Comparison of ENCODE assay signal across 30 cellular contexts in the genomic region with DNA sequence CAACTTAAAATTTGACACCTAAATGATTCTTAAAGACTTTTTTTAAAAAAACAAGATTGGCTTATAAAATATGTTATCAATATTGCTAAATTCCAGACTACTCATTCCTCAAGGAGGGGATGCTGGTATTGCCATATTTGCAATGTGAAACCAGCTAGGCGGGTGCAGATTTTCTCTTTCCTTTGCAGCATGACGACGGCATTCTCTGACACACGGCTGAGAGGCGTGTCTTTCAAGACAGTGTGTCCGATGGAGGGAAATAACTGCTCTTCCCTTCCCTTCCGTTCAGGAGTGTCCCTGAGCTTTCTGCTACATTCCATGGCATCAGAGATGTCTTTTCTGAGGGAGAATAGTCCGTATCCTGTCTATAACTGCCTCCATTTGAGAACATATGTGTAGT. TPM values are rescaled to one million over a fixed set of nuclear protein-coding genes. Genes with fewer than 3 reads are reported as not detected.
DNase-seq lines count a peak whose midpoint lies in the region; FAIRE-seq and TF ChIP-seq lines count a peak whose summit lies in the region.
"Had no signal": no experiment of that assay in that cellular context is flagged by ENCODE, and none has a peak within 500 bp of the region (broad histone marks: within the 10 kb centered on the region; RNA-seq: fewer than 3 reads in every experiment).

No MANE protein-coding gene starts in this region.

- H2BK15ac ChIP-seq in mesenchymal stem cell (ENCODE audit: low read depth, poor library complexity, severe bottlenecking): no peak overlapping the region

- no peak overlapping the region for H3K27ac ChIP-seq in mesenchymal stem cell (ENCODE audit: low read length, poor library complexity, severe bottlenecking)
- H3K27ac ChIP-seq: A549, cardiac muscle cell had no signal

- no peak overlapping the region for H3K14ac ChIP-seq in mesenchymal stem cell (ENCODE audit: low read length in 2 of 2)

- WGBS in mesenchymal stem cell: 93% methylated on average over 8 of the region's 8 CpGs

- H2AFZ ChIP-seq in mesenchymal stem cell (ENCODE audit: low read depth, low read length): no peak overlapping the region

- FAIRE-seq in bronchial epithelial cell (lab: Jason Lieb, UNC) (no peak), GM12892 (lab: Jason Lieb, UNC) (no peak)
- FAIRE-seq: A549, D721Med, endothelial cell of umbilical vein, G401.6 had no signal

- no peak overlapping the region for H3K4me2 ChIP-seq in mesenchymal stem cell (ENCODE audit: low read length, poor library complexity, severe bottlenecking)
- H3K4me2 ChIP-seq: A549 had no signal

- H3K23ac ChIP-seq in mesenchymal stem cell (ENCODE audit: low read length in 2 of 2): no peak overlapping the region

- no peak overlapping the region for H2BK12ac ChIP-seq in mesenchymal stem cell (ENCODE audit: low read length in 2 of 2)

- no peaks in the 10 kb centered on the region for H3K36me3 ChIP-seq in bronchial epithelial cell (ENCODE audit: control insufficient read depth, insufficient read depth, low read length)
- no peaks in the 10 kb centered on the region for H3K36me3 ChIP-seq in mesenchymal stem cell (ENCODE audit: control insufficient read depth in 1 of 2, insufficient read depth in 2 of 2, low read depth in 1 of 2, low read length in 2 of 2)
- H3K36me3 ChIP-seq: cardiac muscle cell had no signal

- H3K4me1 ChIP-seq in mesenchymal stem cell (ENCODE audit: control insufficient read depth, insufficient read depth, low read depth, low read length): no peaks in the 10 kb centered on the region
- H3K4me1 ChIP-seq: A549 had no signal

- H3K18ac ChIP-seq in mesenchymal stem cell (ENCODE audit: low read depth in 1 of 2, low read length in 2 of 2): no peak overlapping the region

- TF ChIP-seq CTCF in bronchial epithelial cell (IDR thresholded peaks at IDR 0.05; ENCODE audit: insufficient read depth, low read length, severe bottlenecking): no peak

- H2BK120ac ChIP-seq in mesenchymal stem cell (ENCODE audit: low read depth, low read length): no peak overlapping the region

- no peak for TF ChIP-seq POLR2A in GM12892 (IDR thresholded peaks at IDR 0.05; ENCODE audit: low read depth, low read length)

- H3K4me3 ChIP-seq in bronchial epithelial cell (ENCODE audit: low read depth, low read length): no peak overlapping the region
- H3K4me3 ChIP-seq in mesenchymal stem cell (ENCODE audit: insufficient read depth in 1 of 2, low read depth in 1 of 2, low read length in 2 of 2): peak overlapping the region in 1 of 2 experiments; percentile 50
- H3K4me3 ChIP-seq: A549, cardiac muscle cell had no signal

- no peaks in the 10 kb centered on the region for H3K79me1 ChIP-seq in mesenchymal stem cell (replicated peaks; ENCODE audit: low read length, poor library complexity, severe bottlenecking)

- H4K8ac ChIP-seq in mesenchymal stem cell (ENCODE audit: low read length): no peak overlapping the region

- no peak overlapping the region for H3K4ac ChIP-seq in mesenchymal stem cell (ENCODE audit: low read depth in 1 of 2, low read length in 2 of 2)

- H3K27me3 ChIP-seq in bronchial epithelial cell (ENCODE audit: control insufficient read depth, insufficient read depth, low read length) (no peaks in the 10 kb centered on the region), mesenchymal stem cell (ENCODE audit: control insufficient read depth in 1 of 2, insufficient read depth in 1 of 2, low read length in 2 of 2) (peaks cover 27 to 58% of the 10 kb centered on the region in 2 experiments)
- H3K27me3 ChIP-seq: cardiac muscle cell had no signal

- H3K9me3 ChIP-seq in mesenchymal stem cell (ENCODE audit: control insufficient read depth, low read length): no peaks in the 10 kb centered on the region
- H3K9me3 ChIP-seq: A549 had no signal

- DNase-seq in NCI-H748 (lab: John Stamatoyannopoulos, UW; ENCODE audit: unreplicated experiment) (peak; percentile 15), NCI-H748 treated with DMSO at 0.1 percent for 48 hours (lab: John Stamatoyannopoulos, UW) (no peak), bronchial epithelial cell (ENCODE audit: low read depth) (peak; percentile 55), mesenchymal stem cell (no peak), A172 (ENCODE audit: low spot score) (no peak), H4 (ENCODE audit: low spot score) (no peak), GM12892 (ENCODE audit: insufficient read length) (no peak)
- DNase-seq in activated CD4-positive, alpha-beta T cell treated with anti-CD3 and anti-CD28 coated beads, Interleukin-2, amount 50 U/mL, for 48 hours: no peak
- DNase-seq: activated CD4-positive, CD25-positive, alpha-beta regulatory T cell treated with anti-CD3 and anti-CD28 coated beads, Interleukin-2, amount 50 U/mL, for 72 hours; activated CD8-positive, alpha-beta memory T cell treated with anti-CD3 and anti-CD28 coated beads for 24 hours; activated naive CD4-positive, alpha-beta T cell; activated T-cell treated with anti-CD3 and anti-CD28 coated beads, Interleukin-2, amount 50 U/mL, for 24 hours; amygdala; foreskin melanocyte; HCEC 1CT; immature natural killer cell; left ventricle myocardium superior; NCI-H1105 treated with DMSO at 0.1 percent for 48 hours; NCI-H526; Right ventricle myocardium superior; stimulated activated CD4-positive, alpha-beta T cell treated with anti-CD3 and anti-CD28 coated beads, Interleukin-2, amount 100 ng/mL, for 48 hours; stimulated activated naive CD4-positive, alpha-beta T cell had no signal

- H3K9ac ChIP-seq in mesenchymal stem cell (ENCODE audit: low read length): peak overlapping the region; percentile 19

- H2AK5ac ChIP-seq in mesenchymal stem cell (ENCODE audit: low read length, severe bottlenecking): no peak overlapping the region

- no peak overlapping the region for H2BK5ac ChIP-seq in mesenchymal stem cell (ENCODE audit: low read depth, low read length, poor library complexity, severe bottlenecking)

- H4K91ac ChIP-seq in mesenchymal stem cell (ENCODE audit: low read length): no peak overlapping the region

RNA-seq across cellular contexts. Expression of a gene that starts 38.2 kb away (rescaled TPM):
- under 0.01 TPM in 1 of 2 replicates, not detected in the other for total RNA-seq in bronchial epithelial cell
- polyA plus RNA-seq in mesenchymal stem cell (2013, experiment 1 of 2): 0.01 TPM
- polyA plus RNA-seq in mesenchymal stem cell (2013, experiment 2 of 2): not detected
- total RNA-seq in A172 (2014; rRNA removed; shearing (Covaris generic)): not detected in 2 replicates
- total RNA-seq in H4 (2014; rRNA removed; shearing (Covaris generic)): not detected in 2 replicates
- polyA plus RNA-seq in GM12892 (2012; ENCODE audit: missing spikeins): not detected
- total RNA-seq: cardiac muscle cell, dermis microvascular lymphatic vessel endothelial cell, endothelial cell of umbilical vein, left ventricle myocardium superior, M059J, mucosa of gallbladder, Right ventricle myocardium superior had no signal
- polyA plus RNA-seq: A549, cardiac muscle cell, endothelial cell of umbilical vein, immature natural killer cell had no signal

Comparison
In these comparisons a context has a peak if more than half of its experiments do, and no peak if none do; other contexts are left out.
1. DNase-seq: peak in NCI-H748 (single experiment) and bronchial epithelial cell (single experiment); none in NCI-H748 treated with DMSO at 0.1 percent for 48 hours (single experiment), mesenchymal stem cell (single experiment), activated CD4-positive, alpha-beta T cell treated with anti-CD3 and anti-CD28 coated beads, Interleukin-2, amount 50 U/mL, for 48 hours (0 of 2), A172 (single experiment), H4 (single experiment) and GM12892 (single experiment).